In the genomic region with DNA sequence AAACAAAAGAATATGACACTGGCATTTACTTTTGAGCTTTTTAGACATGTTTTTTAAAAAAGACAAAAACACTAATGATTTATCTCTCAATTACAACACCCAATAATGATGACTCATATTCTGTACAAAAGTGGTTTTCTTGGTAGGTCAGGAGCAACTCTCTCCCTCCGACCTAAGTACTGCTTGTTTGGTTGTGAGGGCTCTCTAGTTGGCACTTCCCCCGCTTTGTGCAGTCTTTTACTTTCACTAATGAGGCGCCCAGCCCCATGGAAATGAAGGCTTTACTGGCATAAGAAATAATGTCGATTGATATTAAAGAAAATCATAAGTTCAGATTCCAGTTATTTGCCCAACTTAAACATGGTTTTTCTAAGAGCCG, we compare ENCODE assay signal across 8 cellular contexts. TPM values are rescaled to one million over a fixed set of nuclear protein-coding genes. Genes with fewer than 3 reads are reported as not detected.
DNase-seq lines count a peak whose midpoint lies in the region; ATAC-seq, FAIRE-seq and TF ChIP-seq lines count a peak whose summit lies in the region.

No MANE protein-coding gene starts in this region.

- H3K27me3 Mint-ChIP-seq in activated naive CD8-positive, alpha-beta T cell treated with anti-CD3 and anti-CD28 coated beads for 36 hours: no peaks in the 10 kb centered on the region

- H3K27ac ChIP-seq in HepG2 (ENCODE audit: extremely low read length, insufficient read depth, low read length): no peak overlapping the region
- H3K27ac ChIP-seq in right lobe of liver: peak overlapping the region in 1 of 3 donors; percentile 84
- H3K27ac ChIP-seq in OCI-LY3 (ENCODE audit: low read length): no peak overlapping the region
- H3K27ac ChIP-seq in iPS-20b (ENCODE audit: low read length): no peak overlapping the region

- H2AFZ ChIP-seq in HepG2 (ENCODE audit: low read length) (no peak overlapping the region), OCI-LY3 (ENCODE audit: low read depth, low read length) (no peak overlapping the region)

- peaks cover 3% of the 10 kb centered on the region for H3K9me3 Mint-ChIP-seq in activated naive CD8-positive, alpha-beta T cell treated with anti-CD3 and anti-CD28 coated beads for 36 hours

- peaks cover 39% of the 10 kb centered on the region for H3K4me1 ChIP-seq in HepG2 (ENCODE audit: insufficient read depth, low read length)
- H3K4me1 ChIP-seq in right lobe of liver: no peaks in the 10 kb centered on the region
- peaks cover 6% of the 10 kb centered on the region for H3K4me1 ChIP-seq in OCI-LY3 (ENCODE audit: low read length)
- no peaks in the 10 kb centered on the region; the same call in 1 of the 2 replicates for H3K4me1 ChIP-seq in iPS-20b (ENCODE audit: insufficient read depth, low read length)

- H3K36me3 ChIP-seq in HepG2 (replicated peaks in 1 of 2; ENCODE audit: control insufficient read depth in 1 of 2, insufficient read depth in 2 of 2, low read length in 2 of 2) (no peaks in the 10 kb centered on the region), right lobe of liver (no peaks in the 10 kb centered on the region), OCI-LY3 (replicated peaks; ENCODE audit: low read depth, low read length) (peaks cover 6% of the 10 kb centered on the region), iPS-20b (ENCODE audit: insufficient read depth, low read depth, low read length) (peaks cover 10% of the 10 kb centered on the region; the same call in 1 of the 2 replicates)

- H3K27me3 ChIP-seq in HepG2 (ENCODE audit: control insufficient read depth in 1 of 2, insufficient read depth in 2 of 2, low read length in 2 of 2): no peaks in the 10 kb centered on the region; a peak in 1 of 5 replicates
- H3K27me3 ChIP-seq in right lobe of liver: no peaks in the 10 kb centered on the region
- no peaks in the 10 kb centered on the region for H3K27me3 ChIP-seq in OCI-LY3 (ENCODE audit: low read depth, low read length)
- H3K27me3 ChIP-seq in iPS-20b (ENCODE audit: insufficient read depth, low read length): no peaks in the 10 kb centered on the region

- FAIRE-seq in HepG2 (lab: Jason Lieb, UNC): no peak

- H3K36me3 Mint-ChIP-seq in activated naive CD8-positive, alpha-beta T cell treated with anti-CD3 and anti-CD28 coated beads for 36 hours: peaks cover 33% of the 10 kb centered on the region

- peak overlapping the region; percentile 11 to 86 (median 29); a peak in 1 of 6 replicates for H3K4me3 ChIP-seq in HepG2 (replicated peaks in 1 of 3; ENCODE audit: insufficient read depth in 1 of 3, low read depth in 2 of 3, low read length in 3 of 3)
- H3K4me3 ChIP-seq in right lobe of liver: peak overlapping the region in 1 of 3 donors; percentile 74
- H3K4me3 ChIP-seq in OCI-LY3 (ENCODE audit: low read length): peak overlapping the region; percentile 30
- peak overlapping the region; percentile 90 for H3K4me3 ChIP-seq in iPS-20b (ENCODE audit: low read length)

- H3K9ac ChIP-seq in HepG2 (ENCODE audit: insufficient read depth, low read depth, low read length) (no peak overlapping the region), OCI-LY3 (ENCODE audit: low read length) (no peak overlapping the region), iPS-20b (ENCODE audit: low read depth, low read length) (peak overlapping the region; percentile 71; the same call in 1 of the 2 replicates)

- TF ChIP-seq EP300 in HepG2 (IDR thresholded peaks at IDR 0.05; ENCODE audit: low read depth in 2 of 2, low read length in 2 of 2) (no peak), HepG2 (CRISPR knock-in tag; IDR thresholded peaks at IDR 0.05; ENCODE audit: borderline replicate concordance) (no peak)

- no peaks in the 10 kb centered on the region for H3K9me3 ChIP-seq in HepG2 (ENCODE audit: low read length)
- no peaks in the 10 kb centered on the region for H3K9me3 ChIP-seq in right lobe of liver
- H3K9me3 ChIP-seq in OCI-LY3 (ENCODE audit: insufficient read depth, low read length): no peaks in the 10 kb centered on the region
- H3K9me3 ChIP-seq in iPS-20b (ENCODE audit: insufficient read depth, low read depth, low read length): no peaks in the 10 kb centered on the region

- 82% methylated on average over 5 of the region's 5 CpGs for WGBS in HepG2 (ENCODE audit: low lambda C conversion rate)
- WGBS in right lobe of liver (ENCODE audit: insufficient coverage, low coverage, low lambda C conversion rate, missing lambda C conversion rate): 59% methylated on average over 5 of the region's 5 CpGs

- H3K4me3 Mint-ChIP-seq in activated naive CD8-positive, alpha-beta T cell treated with anti-CD3 and anti-CD28 coated beads for 36 hours: peak overlapping the region; percentile 98

- POLR2A ChIA-PET in HepG2 (lab: Yijun Ruan, JAX): interaction anchor here (1.5 to 2.8 kb wide), 2 partner anchors 11 to 14 kb away, joined by 5 to 10 read pairs; a partner anchor contains a TSS

- H3K4me2 ChIP-seq in HepG2 (ENCODE audit: low read depth, low read length): peak overlapping the region; percentile 94
- H3K4me2 ChIP-seq in OCI-LY3 (ENCODE audit: low read length): peak overlapping the region; percentile 55

- H3K79me2 ChIP-seq in HepG2 (ENCODE audit: insufficient read depth, low read length) (peaks cover 50% of the 10 kb centered on the region), OCI-LY3 (ENCODE audit: low read length) (peaks cover 51% of the 10 kb centered on the region)

- CTCF ChIA-PET in HepG2 (lab: Yijun Ruan, JAX; ENCODE audit: low intra/inter-chr PET ratio, low total read pairs): no interaction called here

- TF ChIP-seq POLR2A in HepG2 (IDR thresholded peaks at IDR 0.05; ENCODE audit: insufficient read depth in 1 of 2, low read depth in 2 of 2, low read length in 2 of 2) (no peak), right lobe of liver (IDR thresholded peaks at IDR 0.05) (no peak)

- no TSS peak for BruUV-seq in HepG2 (replicated peaks; lab: Mats Ljungman, UMichigan)

- DNase-seq in HepG2 (ENCODE audit: low spot score) (no peak), right lobe of liver (no peak)
- peak; percentile 45 for DNase-seq in activated naive CD8-positive, alpha-beta T cell treated with anti-CD3 and anti-CD28 coated beads for 36 hours
- DNase-seq in stimulated activated CD8-positive, alpha-beta memory T cell treated with anti-CD3 and anti-CD28 coated beads, Interleukin-4, amount 100 ng/mL, for 48 hours: peak; percentile 36

- intact Hi-C loops in HepG2 (cut with micrococcal nuclease; ENCODE audit: unreplicated experiment): no loop called here
- intact Hi-C loops in right lobe of liver (cut with DNase I): no loop called here

- peak overlapping the region; percentile 89 for H3K27ac Mint-ChIP-seq in activated naive CD8-positive, alpha-beta T cell treated with anti-CD3 and anti-CD28 coated beads for 36 hours

- no peak for TF ChIP-seq RAD21 in HepG2 (CRISPR knock-in tag; IDR thresholded peaks at IDR 0.05)

- ATAC-seq in HepG2: no peak
- ATAC-seq in right lobe of liver: no peak
- peak; percentile 19 for ATAC-seq in HG02885 (IDR thresholded peaks at IDR 0.05; ENCODE audit: poor library complexity, unreplicated experiment)
- no peak for ATAC-seq in HG02970 (IDR thresholded peaks at IDR 0.05; ENCODE audit: low FRiP score, unreplicated experiment)

- in situ Hi-C loops in HepG2 (cut with HindIII; ENCODE audit: extremely low pct_ligation_motif_present, low pct_unique_long_range_greater_than_20kb): no loop called here

- no peak for TF ChIP-seq CTCF in HepG2 (CRISPR knock-in tag; IDR thresholded peaks at IDR 0.05)
- no peak for TF ChIP-seq CTCF in right lobe of liver (IDR thresholded peaks at IDR 0.05)
- no peak for TF ChIP-seq CTCF in OCI-LY3 (IDR thresholded peaks at IDR 0.05; ENCODE audit: low read depth, low read length)

- no peaks in the 10 kb centered on the region; the same call in 1 of the 2 replicates for H4K20me1 ChIP-seq in HepG2 (ENCODE audit: insufficient read depth, low read length)
- H4K20me1 ChIP-seq in OCI-LY3 (ENCODE audit: insufficient read depth, low read length): no peaks in the 10 kb centered on the region

- peaks cover 32% of the 10 kb centered on the region for H3K4me1 Mint-ChIP-seq in activated naive CD8-positive, alpha-beta T cell treated with anti-CD3 and anti-CD28 coated beads for 36 hours

RNA-seq across cellular contexts. Expression of a gene that starts 1.3 kb away (rescaled TPM):
- total RNA-seq in HepG2 (2016; rRNA removed; fragmentation: Illumina TruSeq; extraction: Trizol): 13.0 and 13.1 TPM in 2 replicates
- 23.4 and 26.1 TPM in 2 replicates for total RNA-seq in HepG2 (2016; cell fraction: cytosol; rRNA removed; fragmentation: Illumina TruSeq; extraction: Trizol; ENCODE audit: low read depth)
- 12.5 and 14.7 TPM in 2 replicates for total RNA-seq in HepG2 (2016; cell fraction: insoluble cytoplasmic fraction; rRNA removed; fragmentation: Illumina TruSeq; extraction: Trizol)
- total RNA-seq in HepG2 (2016; cell fraction: membrane; rRNA removed; fragmentation: Illumina TruSeq; extraction: Trizol): 9.6 and 11.5 TPM in 2 replicates
- 20.3 and 22.2 TPM in 2 replicates for total RNA-seq in HepG2 (2016; cell fraction: nucleus; rRNA removed; fragmentation: Illumina TruSeq; extraction: Trizol)
- 4.8 and 5.3 TPM in 2 replicates for polyA plus RNA-seq in HepG2 (2011; rRNA removed)
- 1.6 and 2.5 TPM in 2 replicates for polyA plus RNA-seq in HepG2 (2011; cell fraction: cytosol; rRNA removed)
- polyA plus RNA-seq in HepG2 (2011; cell fraction: nucleus; rRNA removed): 6.4 and 8.1 TPM in 2 replicates
- 6.1 and 6.8 TPM in 2 replicates for polyA plus RNA-seq in HepG2 (2012)
- polyA plus RNA-seq in HepG2 (2016; cell fraction: cytosol; fragmentation: Illumina TruSeq; extraction: Trizol; ENCODE audit: low read depth): 0.44 and 0.66 TPM in 2 replicates
- 7.1 and 7.8 TPM in 2 replicates for polyA plus RNA-seq in HepG2 (2016; cell fraction: insoluble cytoplasmic fraction; fragmentation: Illumina TruSeq; extraction: Trizol; ENCODE audit: low read depth)
- 0.83 and 1.1 TPM in 2 replicates for polyA plus RNA-seq in HepG2 (2016; cell fraction: membrane; fragmentation: Illumina TruSeq; extraction: Trizol; ENCODE audit: low read depth)
- polyA plus RNA-seq in HepG2 (2016; cell fraction: nucleus; fragmentation: Illumina TruSeq; extraction: Trizol; ENCODE audit: insufficient read depth, low read depth): 13.4 and 14.0 TPM in 2 replicates
- polyA minus RNA-seq in HepG2 (2011; rRNA and poly(A)+ RNA removed; ENCODE audit: low replicate concordance): 1.8 and 3.2 TPM in 2 replicates
- 9.8 and 10.6 TPM in 2 replicates for polyA minus RNA-seq in HepG2 (2011; cell fraction: cytosol; rRNA and poly(A)+ RNA removed)
- 24.2 and 27.0 TPM in 2 replicates for polyA minus RNA-seq in HepG2 (2011; cell fraction: nucleus; rRNA and poly(A)+ RNA removed)
- total RNA-seq in right lobe of liver: 1 to 10 TPM in 5 of 6 experiments, under 1 TPM in 1; 0.98 to 2.5 (median 2.0) TPM
- 10 to 100 TPM in 1 of 2 experiments, 1 to 10 TPM in 1; 9.0 to 11.5 TPM for total RNA-seq in activated naive CD8-positive, alpha-beta T cell treated with anti-CD3 and anti-CD28 coated beads for 36 hours

RNA-seq across cellular contexts. Expression of a gene that starts 13.8 kb away (rescaled TPM):
- total RNA-seq in HepG2 (2016; rRNA removed; fragmentation: Illumina TruSeq; extraction: Trizol): 29.3 and 40.3 TPM in 2 replicates
- total RNA-seq in HepG2 (2016; cell fraction: cytosol; rRNA removed; fragmentation: Illumina TruSeq; extraction: Trizol; ENCODE audit: low read depth): 14.8 and 19.5 TPM in 2 replicates
- 31.7 and 40.3 TPM in 2 replicates for total RNA-seq in HepG2 (2016; cell fraction: insoluble cytoplasmic fraction; rRNA removed; fragmentation: Illumina TruSeq; extraction: Trizol)
- total RNA-seq in HepG2 (2016; cell fraction: membrane; rRNA removed; fragmentation: Illumina TruSeq; extraction: Trizol): 14.6 and 19.1 TPM in 2 replicates
- total RNA-seq in HepG2 (2016; cell fraction: nucleus; rRNA removed; fragmentation: Illumina TruSeq; extraction: Trizol): 32.3 and 37.7 TPM in 2 replicates
- polyA plus RNA-seq in HepG2 (2011; rRNA removed): 11.1 and 12.5 TPM in 2 replicates
- 3.0 and 4.2 TPM in 2 replicates for polyA plus RNA-seq in HepG2 (2011; cell fraction: cytosol; rRNA removed)
- 14.9 and 15.6 TPM in 2 replicates for polyA plus RNA-seq in HepG2 (2011; cell fraction: nucleus; rRNA removed)
- 10.2 TPM in 2 replicates for polyA plus RNA-seq in HepG2 (2012)
- 1.1 TPM in 2 replicates for polyA plus RNA-seq in HepG2 (2016; cell fraction: cytosol; fragmentation: Illumina TruSeq; extraction: Trizol; ENCODE audit: low read depth)
- 25.4 and 26.3 TPM in 2 replicates for polyA plus RNA-seq in HepG2 (2016; cell fraction: insoluble cytoplasmic fraction; fragmentation: Illumina TruSeq; extraction: Trizol; ENCODE audit: low read depth)
- 1.9 and 2.0 TPM in 2 replicates for polyA plus RNA-seq in HepG2 (2016; cell fraction: membrane; fragmentation: Illumina TruSeq; extraction: Trizol; ENCODE audit: low read depth)
- 29.9 and 34.7 TPM in 2 replicates for polyA plus RNA-seq in HepG2 (2016; cell fraction: nucleus; fragmentation: Illumina TruSeq; extraction: Trizol; ENCODE audit: insufficient read depth, low read depth)
- 2.2 and 4.4 TPM in 2 replicates for polyA minus RNA-seq in HepG2 (2011; rRNA and poly(A)+ RNA removed; ENCODE audit: low replicate concordance)
- 6.2 and 6.3 TPM in 2 replicates for polyA minus RNA-seq in HepG2 (2011; cell fraction: cytosol; rRNA and poly(A)+ RNA removed)
- 31.7 and 32.1 TPM in 2 replicates for polyA minus RNA-seq in HepG2 (2011; cell fraction: nucleus; rRNA and poly(A)+ RNA removed)
- total RNA-seq in right lobe of liver: 1 to 10 TPM; 3.0 to 5.9 (median 4.3) TPM
- total RNA-seq in activated naive CD8-positive, alpha-beta T cell treated with anti-CD3 and anti-CD28 coated beads for 36 hours: 10 to 100 TPM; 22.4 to 24.5 TPM

Comparison
In these comparisons a context has a peak if more than half of its experiments do, and no peak if none do; other contexts are left out.
1. DNase-seq: peak in activated naive CD8-positive, alpha-beta T cell treated with anti-CD3 and anti-CD28 coated beads for 36 hours (single experiment) and stimulated activated CD8-positive, alpha-beta memory T cell treated with anti-CD3 and anti-CD28 coated beads, Interleukin-4, amount 100 ng/mL, for 48 hours (single experiment); none in HepG2 (single experiment) and right lobe of liver (0 of 3).